In genomic region chr6:148166339-148166949, GRCh38 we compare ENCODE assay signal across 9 cellular contexts.
DNase-seq lines count a peak whose midpoint lies in the region; ATAC-seq, FAIRE-seq and TF ChIP-seq lines count a peak whose summit lies in the region.
"Had no signal": no experiment of that assay in that cellular context is flagged by ENCODE, and none has a peak within 500 bp of the region (broad histone marks: within the 10 kb centered on the region; RNA-seq: fewer than 3 reads in every experiment).

No MANE protein-coding gene starts in this region.

- H3K27ac ChIP-seq in WERI-Rb-1 (no peak overlapping the region), thoracic aorta (no peak overlapping the region)
- H3K27ac ChIP-seq: epithelial cell of prostate had no signal

- H3K36me3 ChIP-seq in WERI-Rb-1 (no peaks in the 10 kb centered on the region), thoracic aorta (no peaks in the 10 kb centered on the region)

- TF ChIP-seq CTCF in AG09309 (IDR thresholded peaks at IDR 0.05; ENCODE audit: control insufficient read depth, insufficient read depth, low read depth, low read length, missing control alignments): peak; percentile 49
- TF ChIP-seq CTCF in WERI-Rb-1 (IDR thresholded peaks at IDR 0.05; ENCODE audit: low read depth, low read length): peak; percentile 48
- TF ChIP-seq CTCF in thoracic aorta (IDR thresholded peaks at IDR 0.05): peak; percentile 71

- H3K4me3 ChIP-seq in AG09309 (ENCODE audit: control insufficient read depth, low read depth, low read length) (no peak overlapping the region), WERI-Rb-1 (ENCODE audit: low read depth, low read length) (no peak overlapping the region), thoracic aorta (no peak overlapping the region)

- no peaks in the 10 kb centered on the region for H3K27me3 ChIP-seq in WERI-Rb-1 (ENCODE audit: insufficient read depth, low read depth, severe bottlenecking)
- no peaks in the 10 kb centered on the region for H3K27me3 ChIP-seq in thoracic aorta (replicated peaks; ENCODE audit: insufficient read depth)

- H3K4me1 ChIP-seq in thoracic aorta (ENCODE audit: control insufficient read depth in 1 of 2, low read depth in 2 of 2): no peaks in the 10 kb centered on the region

- FAIRE-seq in GM18507 (lab: Jason Lieb, UNC): peak; percentile 35

- DNase-seq in AG09309 (ENCODE audit: low read depth) (peak; percentile 46), GM18507 (ENCODE audit: extremely low spot score, insufficient read length, low read depth) (no peak), NCI-H1417 treated with DMSO at 0.1 percent for 48 hours (lab: John Stamatoyannopoulos, UW) (peak; percentile 70), WERI-Rb-1 (no peak), hepatic stellate cell (ENCODE audit: low spot score) (peak; percentile 22), thoracic aorta (ENCODE audit: low spot score) (no peak)
- DNase-seq in effector CD8-positive, alpha-beta T cell (lab: John Stamatoyannopoulos, UW): no peak

- H3K9me3 ChIP-seq in WERI-Rb-1 (ENCODE audit: severe bottlenecking) (no peaks in the 10 kb centered on the region), thoracic aorta (no peaks in the 10 kb centered on the region)

- ATAC-seq in thoracic aorta (ENCODE audit: insufficient number of reproducible peaks, low FRiP score, low read depth) (no peak), GM21447 (IDR thresholded peaks at IDR 0.05; ENCODE audit: unreplicated experiment) (no peak)

Comparison
In these comparisons a context has a peak if more than half of its experiments do, and no peak if none do; other contexts are left out.
1. DNase-seq: peak in AG09309 (single experiment), NCI-H1417 treated with DMSO at 0.1 percent for 48 hours (single experiment) and hepatic stellate cell (single experiment); none in GM18507 (single experiment), WERI-Rb-1 (single experiment), thoracic aorta (single experiment) and effector CD8-positive, alpha-beta T cell (single experiment).
2. Peak in every context shown above with its lines, with median percentiles within 50 percentile points of each other: CTCF ChIP-seq.